ENCODE assay signal across 12 cellular contexts in the genomic region with DNA sequence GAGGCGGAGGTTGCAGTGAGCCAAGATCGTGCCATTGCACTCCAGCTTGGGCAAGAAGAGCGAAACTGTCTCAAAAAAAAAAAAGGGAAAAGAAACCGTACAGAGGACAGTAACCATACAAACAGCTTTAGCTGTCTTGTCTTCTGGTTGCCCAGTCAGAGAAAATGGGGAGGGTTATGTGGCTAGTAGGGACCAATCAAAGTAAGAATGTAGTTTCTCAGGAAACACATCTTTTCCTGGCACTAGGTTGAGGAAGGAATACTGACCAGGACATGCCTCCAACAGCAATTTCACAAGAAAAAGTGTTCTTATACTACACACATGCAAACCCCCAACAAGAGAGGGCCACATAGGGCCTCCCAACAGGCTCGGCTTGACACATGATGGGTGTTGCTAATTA. TPM values are rescaled to one million over a fixed set of nuclear protein-coding genes. Genes with fewer than 3 reads are reported as not detected.
DNase-seq lines count a peak whose midpoint lies in the region; ATAC-seq and TF ChIP-seq lines count a peak whose summit lies in the region.
"Had no signal": no experiment of that assay in that cellular context is flagged by ENCODE, and none has a peak within 500 bp of the region (broad histone marks: within the 10 kb centered on the region; RNA-seq: fewer than 3 reads in every experiment).

No MANE protein-coding gene starts in this region.

- TF ChIP-seq CTCF in PC-3 (conservative IDR thresholded peaks at IDR 0.05; ENCODE audit: low read depth, low read length) (no peak), heart left ventricle (IDR thresholded peaks at IDR 0.05) (no peak), MM.1S (IDR thresholded peaks at IDR 0.05; ENCODE audit: low read length) (no peak)

- H3F3A ChIP-seq in PC-3 (ENCODE audit: low read length, unreplicated experiment) (peaks cover 4% of the 10 kb centered on the region), MM.1S (ENCODE audit: insufficient read depth, low read length) (peaks cover 35% of the 10 kb centered on the region)

- H3K36me3 ChIP-seq in PC-3 (ENCODE audit: low read depth, low read length) (peaks cover 17% of the 10 kb centered on the region), heart left ventricle (peaks cover 0 to 45% (median 31%) of the 10 kb centered on the region in 9 donors), MM.1S (replicated peaks; ENCODE audit: insufficient read depth, low read length) (no peaks in the 10 kb centered on the region)

- no TSS peak for BruUV-seq in PC-3 (replicated peaks; lab: Mats Ljungman, UMichigan)

- CTCF ChIA-PET in PC-3 (lab: Charles Lee) = no interaction called here

- H3K9me2 ChIP-seq in PC-3 (replicated peaks; ENCODE audit: low read length) = no peaks in the 10 kb centered on the region
- H3K9me2 ChIP-seq in MM.1S (replicated peaks; ENCODE audit: insufficient read depth, low read length) = no peaks in the 10 kb centered on the region

- H4K20me1 ChIP-seq in PC-3 (ENCODE audit: low read length) (no peaks in the 10 kb centered on the region), MM.1S (ENCODE audit: insufficient read depth, low read length) (no peaks in the 10 kb centered on the region)

- H3K4me1 ChIP-seq in PC-3 (ENCODE audit: insufficient read depth, low read length) (peaks cover 20% of the 10 kb centered on the region), heart left ventricle (peaks cover 0 to 60% (median 22%) of the 10 kb centered on the region in 12 donors), MM.1S (ENCODE audit: low read length) (peaks cover 12% of the 10 kb centered on the region)

- H3K27ac Mint-ChIP-seq in activated naive CD4-positive, alpha-beta T cell treated with anti-CD3 and anti-CD28 coated beads, Interleukin-2, amount 50 U/mL, for 24 hours = peak overlapping the region; percentile 76
- H3K27ac Mint-ChIP-seq in effector memory CD8-positive, alpha-beta T cell = peak overlapping the region; percentile 69 to 84

- H3K27me3 Mint-ChIP-seq in activated naive CD4-positive, alpha-beta T cell treated with anti-CD3 and anti-CD28 coated beads, Interleukin-2, amount 50 U/mL, for 24 hours = no peaks in the 10 kb centered on the region
- no peaks in the 10 kb centered on the region for H3K27me3 Mint-ChIP-seq in effector memory CD8-positive, alpha-beta T cell

- no peak overlapping the region for H3K27ac ChIP-seq in PC-3 (ENCODE audit: low read length)
- peak overlapping the region; percentile 26 for H3K27ac ChIP-seq in substantia nigra (ENCODE audit: low read depth, low read length, poor library complexity, severe bottlenecking)
- H3K27ac ChIP-seq in heart left ventricle = peak overlapping the region in 1 of 12 donors; percentile 95
- H3K27ac ChIP-seq in MM.1S (ENCODE audit: low read length) = no peak overlapping the region
- H3K27ac ChIP-seq: prostate gland had no signal

- H3K79me2 ChIP-seq in PC-3 (ENCODE audit: low read length) (peaks cover 25% of the 10 kb centered on the region), MM.1S (ENCODE audit: low read length) (peaks cover 8% of the 10 kb centered on the region; the same call in 1 of the 2 replicates)

- intact Hi-C loops in PC-3 (cut with micrococcal nuclease) = no loop called here
- intact Hi-C loops in heart left ventricle (cut with DNase I) = no loop called here

- H3K4me2 ChIP-seq in PC-3 (ENCODE audit: low read length) (peak overlapping the region; percentile 98), MM.1S (ENCODE audit: low read depth, low read length) (no peak overlapping the region)

- peak overlapping the region; percentile 81 for H3K4me3 Mint-ChIP-seq in activated naive CD4-positive, alpha-beta T cell treated with anti-CD3 and anti-CD28 coated beads, Interleukin-2, amount 50 U/mL, for 24 hours
- peak overlapping the region; percentile 31 to 80 for H3K4me3 Mint-ChIP-seq in effector memory CD8-positive, alpha-beta T cell

- no peaks in the 10 kb centered on the region for H3K27me3 ChIP-seq in PC-3 (ENCODE audit: low read length)
- H3K27me3 ChIP-seq in heart left ventricle = no peaks in the 10 kb centered on the region
- no peaks in the 10 kb centered on the region for H3K27me3 ChIP-seq in MM.1S (replicated peaks; ENCODE audit: insufficient read depth, low read length)

- H3K9me3 ChIP-seq in PC-3 (ENCODE audit: low read length) = no peaks in the 10 kb centered on the region
- no peaks in the 10 kb centered on the region for H3K9me3 ChIP-seq in heart left ventricle
- H3K9me3 ChIP-seq in MM.1S (replicated peaks; ENCODE audit: insufficient read depth, low read length) = no peaks in the 10 kb centered on the region
- H3K9me3 ChIP-seq: prostate gland had no signal

- TF ChIP-seq POLR2A in heart left ventricle (IDR thresholded peaks at IDR 0.05) = no peak

- peaks cover 6% of the 10 kb centered on the region for H3K36me3 Mint-ChIP-seq in activated naive CD4-positive, alpha-beta T cell treated with anti-CD3 and anti-CD28 coated beads, Interleukin-2, amount 50 U/mL, for 24 hours
- peaks cover 23% of the 10 kb centered on the region for H3K36me3 Mint-ChIP-seq in effector memory CD8-positive, alpha-beta T cell (ENCODE audit: insufficient read depth)

- no peak for DNase-seq in activated naive CD4-positive, alpha-beta T cell treated with Interleukin-2 at 50 U/mL for 16 hours
- DNase-seq in PC-3 (peak; percentile 23), substantia nigra (lab: John Stamatoyannopoulos, UW) (peak in 2 of 49 donors; percentile 4 to 26), heart left ventricle (no peak), MM.1S (no peak), HT-29 (ENCODE audit: low spot score) (no peak)
- DNase-seq in effector memory CD8-positive, alpha-beta T cell = no peak
- DNase-seq: AML-193, NCI-H1105, NCI-H69 had no signal

- H3K9me3 Mint-ChIP-seq in activated naive CD4-positive, alpha-beta T cell treated with anti-CD3 and anti-CD28 coated beads, Interleukin-2, amount 50 U/mL, for 24 hours = no peaks in the 10 kb centered on the region
- H3K9me3 Mint-ChIP-seq in effector memory CD8-positive, alpha-beta T cell = no peaks in the 10 kb centered on the region

- H2AFZ ChIP-seq in PC-3 (ENCODE audit: low read length) = no peak overlapping the region
- H2AFZ ChIP-seq in MM.1S (ENCODE audit: low read length) = no peak overlapping the region

- 70 to 80% (median 78%) methylated on average over 5 of the region's 5 CpGs for WGBS in heart left ventricle, 4 donors

- POLR2A ChIA-PET in PC-3 (lab: Charles Lee; ENCODE audit: unreplicated experiment) = no interaction called here

- peaks cover 35% of the 10 kb centered on the region for H3K4me1 Mint-ChIP-seq in activated naive CD4-positive, alpha-beta T cell treated with anti-CD3 and anti-CD28 coated beads, Interleukin-2, amount 50 U/mL, for 24 hours
- H3K4me1 Mint-ChIP-seq in effector memory CD8-positive, alpha-beta T cell (ENCODE audit: low read depth in 2 of 2) = peaks cover 14 to 20% of the 10 kb centered on the region in 2 donors

- no peak for ATAC-seq in PC-3
- no peak for ATAC-seq in effector memory CD8-positive, alpha-beta T cell (replicated peaks)
- no peak for ATAC-seq in heart left ventricle

- H3K4me3 ChIP-seq in PC-3 (ENCODE audit: low read length) (no peak overlapping the region), heart left ventricle (peak overlapping the region in 2 of 12 donors; percentile 7 to 97), MM.1S (ENCODE audit: low read length) (no peak overlapping the region)
- H3K4me3 ChIP-seq: prostate gland had no signal

- no peak overlapping the region for H3K9ac ChIP-seq in PC-3 (ENCODE audit: low read length)
- no peak overlapping the region for H3K9ac ChIP-seq in MM.1S (ENCODE audit: low read length)

RNA-seq across cellular contexts. Expression of a gene that starts 2.1 kb away (rescaled TPM):
- total RNA-seq in PC-3 (2014; rRNA removed) (30.8 and 42.3 TPM in 2 replicates), heart left ventricle (10 to 100 TPM; 13.1 to 34.7 (median 18.6) TPM)
- polyA plus RNA-seq in heart left ventricle = 10 to 100 TPM in 1 of 2 donors, 1 to 10 TPM in 1; 8.6 to 27.8 TPM
- total RNA-seq in HT-29 (2014; rRNA removed; shearing (Covaris generic)) = 22.8 and 28.8 TPM in 2 replicates

RNA-seq across cellular contexts. Expression of a gene that starts 7.3 kb away (rescaled TPM):
- 112 and 144 TPM in 2 replicates for total RNA-seq in PC-3 (2014; rRNA removed)
- total RNA-seq in heart left ventricle = 100 to 1,000 TPM in 8 of 9 donors, 10 to 100 TPM in 1; 76.7 to 143 (median 116) TPM
- polyA plus RNA-seq in heart left ventricle = 100 to 1,000 TPM; 109 to 110 TPM
- total RNA-seq in HT-29 (2014; rRNA removed; shearing (Covaris generic)) = 77.5 and 77.7 TPM in 2 replicates

RNA-seq across cellular contexts. Expression of a gene that starts 7.5 kb away (rescaled TPM):
- 38.8 and 40.1 TPM in 2 replicates for total RNA-seq in PC-3 (2014; rRNA removed)
- total RNA-seq in heart left ventricle = 10 to 100 TPM; 15.8 to 31.0 (median 23.3) TPM
- polyA plus RNA-seq in heart left ventricle = 10 to 100 TPM; 13.0 to 22.4 TPM
- total RNA-seq in HT-29 (2014; rRNA removed; shearing (Covaris generic)) = 16.4 and 20.7 TPM in 2 replicates

RNA-seq across cellular contexts. Expression of a gene that starts 20.3 kb away (rescaled TPM):
- total RNA-seq in PC-3 (2014; rRNA removed) (75.0 and 76.9 TPM in 2 replicates), heart left ventricle (10 to 100 TPM in 6 of 9 donors, 1 to 10 TPM in 3; 7.0 to 27.9 (median 11.7) TPM)
- 10 to 100 TPM; 15.9 to 23.3 TPM for polyA plus RNA-seq in heart left ventricle
- 39.8 and 46.4 TPM in 2 replicates for total RNA-seq in HT-29 (2014; rRNA removed; shearing (Covaris generic))
